Comparison of ENCODE assay signal across 22 cellular contexts in genomic region chr1:23551849-23552248, GRCh38. TPM values are rescaled to one million over a fixed set of nuclear protein-coding genes. Genes with fewer than 3 reads are reported as not detected.
DNase-seq lines count a peak whose midpoint lies in the region; ATAC-seq, FAIRE-seq and TF ChIP-seq lines count a peak whose summit lies in the region.
"Had no signal": no experiment of that assay in that cellular context is flagged by ENCODE, and none has a peak within 500 bp of the region (broad histone marks: within the 10 kb centered on the region; RNA-seq: fewer than 3 reads in every experiment).

No MANE protein-coding gene starts in this region.

- no peaks in the 10 kb centered on the region for H3K27me3 ChIP-seq in IMR-90 (ENCODE audit: control insufficient read depth, insufficient read depth, low read length)
- no peaks in the 10 kb centered on the region for H3K27me3 ChIP-seq in stomach
- H3K27me3 ChIP-seq in body of pancreas = no peaks in the 10 kb centered on the region
- H3K27me3 ChIP-seq: tibial nerve had no signal

- no peak overlapping the region for H2BK5ac ChIP-seq in IMR-90 (ENCODE audit: low read depth, low read length, poor library complexity, severe bottlenecking)

- peak overlapping the region; percentile 56; the same call in 2 of the 3 replicates for H2BK15ac ChIP-seq in IMR-90 (ENCODE audit: low read depth, low read length)

- no peak overlapping the region; the same call in 1 of the 2 replicates for H3K14ac ChIP-seq in IMR-90 (replicated peaks; ENCODE audit: low read depth, low read length)

- in situ Hi-C loops in IMR-90 (cut with MboI; ENCODE audit: low sequenced_read_pairs) = no loop called here

- H3K27ac ChIP-seq in A549 (peak overlapping the region; percentile 2 to 75; a peak in 3 of 6 replicates), IMR-90 (ENCODE audit: insufficient read depth, low read length) (no peak overlapping the region), stomach (no peak overlapping the region), body of pancreas (no peak overlapping the region)
- H3K27ac ChIP-seq: epithelial cell of prostate, tibial nerve had no signal

- no peak overlapping the region for H2AK5ac ChIP-seq in IMR-90 (ENCODE audit: low read depth, low read length)

- TF ChIP-seq RAD21 in A549 (conservative IDR thresholded peaks at IDR 0.05 in 1 of 2, IDR thresholded peaks at IDR 0.05 in 1 of 2) (no peak), IMR-90 (IDR thresholded peaks at IDR 0.05; ENCODE audit: low read length) (no peak)

- H3K36me3 Mint-ChIP-seq in T-cell (no peaks in the 10 kb centered on the region), nephron (ENCODE audit: low read depth) (peaks cover 9% of the 10 kb centered on the region)

- TF ChIP-seq CTCF in A549 (IDR thresholded peaks at IDR 0.05) (no peak), IMR-90 (conservative IDR thresholded peaks at IDR 0.05; ENCODE audit: low read depth, low read length) (no peak), nephron (IDR thresholded peaks at IDR 0.05; ENCODE audit: unreplicated experiment in 3 of 3) (no peak), stomach (IDR thresholded peaks at IDR 0.05) (no peak), body of pancreas (IDR thresholded peaks at IDR 0.05) (no peak)

- H3K4me1 ChIP-seq in A549 (peaks cover 64% of the 10 kb centered on the region), IMR-90 (ENCODE audit: control insufficient read depth, insufficient read depth, low read length) (peaks cover 21% of the 10 kb centered on the region), stomach (peaks cover 19 to 57% (median 42%) of the 10 kb centered on the region in 4 donors), body of pancreas (peaks cover 29% of the 10 kb centered on the region)

- peak overlapping the region; percentile 12; the same call in 1 of the 2 replicates for H2BK120ac ChIP-seq in IMR-90 (ENCODE audit: low read depth, low read length)

- H3K18ac ChIP-seq in IMR-90 (ENCODE audit: low read depth, low read length) = no peak overlapping the region

- no peak overlapping the region for H3K56ac ChIP-seq in IMR-90 (ENCODE audit: extremely low read depth, insufficient read depth, low read length)

- H3K9ac ChIP-seq in IMR-90 (ENCODE audit: low read depth, low read length) = no peak overlapping the region

- no peak overlapping the region for H4K5ac ChIP-seq in IMR-90 (ENCODE audit: low read depth, low read length)

- no peak for DNase-seq in A549 (ENCODE audit: low read depth in 1 of 2, low spot score in 1 of 2)
- no peak for DNase-seq in IMR-90
- no peak for DNase-seq in T-cell
- DNase-seq in activated T-cell treated with anti-CD3 and anti-CD28 coated beads for 4 hours = no peak
- DNase-seq in stomach = no peak
- DNase-seq in body of pancreas = no peak
- DNase-seq: activated CD4-positive, alpha-beta T cell treated with anti-CD3 and anti-CD28 coated beads for 48 hours; DMS53; GF-D8; H9; heart right ventricle; left lung; SHP77 treated with DMSO at 0.1 percent for 48 hours; stimulated activated naive B cell treated with anti-CD40 and anti-IgM and Interleukin-4, amounts not matched to agents 10 μg/mL and 1 μg/mL and 100 μg/mL, for 72 hours had no signal

- H3K9me1 ChIP-seq in IMR-90 (ENCODE audit: insufficient read depth, low read length) = 0 out of 2 replicates have a peak, but pooled peaks cover 3% of the 10 kb centered on the region

- H2AFZ ChIP-seq in IMR-90 (replicated peaks; ENCODE audit: low read length, poor library complexity) = no peak overlapping the region

- H3K9me3 Mint-ChIP-seq in T-cell = no peaks in the 10 kb centered on the region
- no peaks in the 10 kb centered on the region for H3K9me3 Mint-ChIP-seq in nephron
- H3K9me3 Mint-ChIP-seq: activated naive CD4-positive, alpha-beta T cell treated with anti-CD3 and anti-CD28 coated beads, Interleukin-2, amount 50 U/mL, for 72 hours; H9; stimulated activated naive B cell treated with anti-CD40 and anti-IgM and Interleukin-4, amounts not matched to agents 10 μg/mL and 1 μg/mL and 100 μg/mL, for 72 hours; T-helper 1 cell treated with Interleukin-12 subunit alpha and Interleukin-12 subunit beta and Interleukin-4 antibody, amounts not matched to agents 30 μg/mL and 1 μg/mL, for 36 hours had no signal

- H3K27ac Mint-ChIP-seq in T-cell = peak overlapping the region; percentile 27 to 82
- H3K27ac Mint-ChIP-seq in nephron = peak overlapping the region; percentile 76 to 99 (median 97)
- H3K27ac Mint-ChIP-seq: activated naive CD4-positive, alpha-beta T cell treated with anti-CD3 and anti-CD28 coated beads, Interleukin-2, amount 50 U/mL, for 72 hours; CD14-positive monocyte; stimulated activated naive B cell treated with anti-CD40 and anti-IgM and Interleukin-4, amounts not matched to agents 10 μg/mL and 1 μg/mL and 100 μg/mL, for 72 hours; T-helper 1 cell treated with Interleukin-12 subunit alpha and Interleukin-12 subunit beta and Interleukin-4 antibody, amounts not matched to agents 30 μg/mL and 1 μg/mL, for 36 hours had no signal

- no peaks in the 10 kb centered on the region for H3K27me3 Mint-ChIP-seq in T-cell
- H3K27me3 Mint-ChIP-seq in nephron (ENCODE audit: low read depth) = no peaks in the 10 kb centered on the region
- H3K27me3 Mint-ChIP-seq: stimulated activated naive B cell treated with anti-CD40 and anti-IgM and Interleukin-4, amounts not matched to agents 10 μg/mL and 1 μg/mL and 100 μg/mL, for 72 hours had no signal

- no peak for ATAC-seq in A549
- ATAC-seq in IMR-90 (ENCODE audit: low read depth) = no peak
- no peak for ATAC-seq in T-cell (replicated peaks in 1 of 4)
- ATAC-seq in HG02798 (IDR thresholded peaks at IDR 0.05; ENCODE audit: poor library complexity, unreplicated experiment) = no peak
- no peak for ATAC-seq in body of pancreas
- ATAC-seq: activated naive CD4-positive, alpha-beta T cell treated with anti-CD3 and anti-CD28 coated beads, Interleukin-2, amount 50 U/mL, for 72 hours; heart right ventricle; left lung; stimulated activated naive B cell treated with anti-CD40 and anti-IgM and Interleukin-4, amounts not matched to agents 10 μg/mL and 1 μg/mL and 100 μg/mL, for 72 hours had no signal

- no peak overlapping the region for H2AK9ac ChIP-seq in IMR-90 (replicated peaks; ENCODE audit: low read depth, low read length, poor library complexity)

- H3K23ac ChIP-seq in IMR-90 (ENCODE audit: low read depth, low read length) = no peak overlapping the region

- FAIRE-seq in A549 (lab: Jason Lieb, UNC) = no peak

- no TSS peak for BruUV-seq in IMR-90 (replicated peaks; lab: Mats Ljungman, UMichigan)

- peak overlapping the region; percentile 25; the same call in 1 of the 2 replicates for H4K91ac ChIP-seq in IMR-90 (ENCODE audit: insufficient read depth, low read depth, low read length)

- 90% methylated on average over 4 of the region's 4 CpGs for WGBS in A549 (ENCODE audit: missing lambda C conversion rate)
- WGBS in IMR-90 (ENCODE audit: extremely low coverage in 2 of 2, insufficient read length in 1 of 2), 2 experiments = 100% methylated on average over 1 of the region's 4 CpGs; no CpG with 5 or more reads in 1 of the 2 experiments
- WGBS in stomach, 5 donors = 76 to 90% (median 88%) methylated on average over 2 to 4 of the region's 4 CpGs
- WGBS in body of pancreas, 2 donors = 83 to 84% methylated on average over 3 to 4 of the region's 4 CpGs

- H4K20me1 ChIP-seq in IMR-90 (ENCODE audit: insufficient read depth, low read length) = peaks cover 17% of the 10 kb centered on the region

- CTCF ChIA-PET in A549 (lab: Yijun Ruan, JAX) (interaction anchor here (0.7 to 29.3 kb wide), 5 partner anchors 7 to 114 kb away, joined by 3 to 699 read pairs (median 4); no protein-coding TSS in a partner anchor), IMR-90 (lab: Yijun Ruan, JAX) (interaction anchor here (9.4 kb wide), 1 partner anchor 84 kb away, joined by 67 read pairs; no protein-coding TSS in a partner anchor), T-cell (lab: Charles Lee) (interaction anchor here (1.6 to 2.0 kb wide), 2 partner anchors 85 to 86 kb away, joined by 6 to 11 read pairs; no protein-coding TSS in a partner anchor)

- TF ChIP-seq POLR2A in A549 (IDR thresholded peaks at IDR 0.05; ENCODE audit: low read length) (no peak), IMR-90 (IDR thresholded peaks at IDR 0.05; ENCODE audit: low read depth, low read length) (no peak), stomach (IDR thresholded peaks at IDR 0.05) (no peak), body of pancreas (IDR thresholded peaks at IDR 0.05) (no peak)

- H3K4me1 Mint-ChIP-seq in T-cell (peaks cover 36 to 48% (median 43%) of the 10 kb centered on the region in 3 donors), nephron (peaks cover 66% of the 10 kb centered on the region)

- TF ChIP-seq EP300 in A549 (IDR thresholded peaks at IDR 0.05) = no peak
- TF ChIP-seq EP300 in stomach (IDR thresholded peaks at IDR 0.05) = no peak

- POLR2A ChIA-PET in A549 (lab: Yijun Ruan, JAX) = no interaction called here
- POLR2A ChIA-PET in IMR-90 (lab: Charles Lee; ENCODE audit: unreplicated experiment) = no interaction called here
- POLR2A ChIA-PET in T-cell (lab: Charles Lee) = no interaction called here

- H2BK20ac ChIP-seq in IMR-90 (ENCODE audit: low read depth, low read length) = 0 out of 2 replicates have a peak overlapping the region, but pooled peaks have one; percentile 31

- H3K4me3 Mint-ChIP-seq in T-cell (no peak overlapping the region), nephron (peak overlapping the region in 2 of 3 experiments; percentile 12 to 40)
- H3K4me3 Mint-ChIP-seq: H9; stimulated activated naive B cell treated with anti-CD40 and anti-IgM and Interleukin-4, amounts not matched to agents 10 μg/mL and 1 μg/mL and 100 μg/mL, for 72 hours; T-helper 1 cell treated with Interleukin-12 subunit alpha and Interleukin-12 subunit beta and Interleukin-4 antibody, amounts not matched to agents 30 μg/mL and 1 μg/mL, for 36 hours had no signal

- dilution Hi-C loops in IMR-90 (cut with HindIII; ENCODE audit: low sequenced_read_pairs, unreplicated experiment) = no loop called here

- no peak overlapping the region for H3K4ac ChIP-seq in IMR-90 (ENCODE audit: low read depth, low read length)

- H3K9me3 ChIP-seq in A549 (no peaks in the 10 kb centered on the region), IMR-90 (ENCODE audit: control insufficient read depth, insufficient read depth, low read length) (no peaks in the 10 kb centered on the region), stomach (no peaks in the 10 kb centered on the region), body of pancreas (no peaks in the 10 kb centered on the region)
- H3K9me3 ChIP-seq: heart right ventricle, left lung, tibial nerve had no signal

- H3K4me2 ChIP-seq in A549 = no peak overlapping the region
- H3K4me2 ChIP-seq in IMR-90 (ENCODE audit: low read depth, low read length) = no peak overlapping the region

- H3K36me3 ChIP-seq in IMR-90 (ENCODE audit: control insufficient read depth, insufficient read depth, low read length) (no peaks in the 10 kb centered on the region; the same call in 1 of the 2 replicates), stomach (no peaks in the 10 kb centered on the region), body of pancreas (replicated peaks in 1 of 2; ENCODE audit: insufficient read depth in 1 of 2, low read depth in 2 of 2) (no peaks in the 10 kb centered on the region)
- H3K36me3 ChIP-seq: left lung, tibial nerve had no signal

- H3K79me1 ChIP-seq in IMR-90 (ENCODE audit: low read depth in 1 of 2, low read length in 2 of 2) = peaks cover 0 to 27% of the 10 kb centered on the region in 2 experiments; a peak in 3 of 4 replicates

- no peak overlapping the region for H4K8ac ChIP-seq in IMR-90 (ENCODE audit: low read depth in 2 of 2, low read length in 2 of 2)

- intact Hi-C loops in IMR-90 (cut with micrococcal nuclease) (no loop called here), stomach (cut with DNase I; ENCODE audit: low total_unique reads) (no loop called here), body of pancreas (cut with DNase I) (no loop called here)

- H3K4me3 ChIP-seq in A549 (no peak overlapping the region), IMR-90 (ENCODE audit: insufficient read depth, low read depth, low read length) (no peak overlapping the region), stomach (no peak overlapping the region), body of pancreas (no peak overlapping the region)
- H3K4me3 ChIP-seq: heart right ventricle, left lung, skin epidermis, tibial nerve had no signal

RNA-seq across cellular contexts. Expression of gene ID3, which starts 7.5 kb away (rescaled TPM):
- polyA plus RNA-seq in A549 (2011; rRNA removed) (171 and 193 TPM in 2 replicates), A549 (2017; fragmentation: RNase III; extraction: RNeasy Plus Mini Kit Qiagen cat#74134 plus additional on column Dnase treatment) (209 to 336 TPM (median 288 TPM) in 3 replicates), IMR-90 (2012; rRNA removed) (304 and 385 TPM in 2 replicates), stomach (100 to 1,000 TPM in 2 of 3 donors, 10 to 100 TPM in 1; 79.4 to 226 (median 139) TPM)
- polyA plus RNA-seq in A549 (2012; cell fraction: cytosol; rRNA removed) = 847 and 922 TPM in 2 replicates
- polyA plus RNA-seq in A549 (2012; cell fraction: nucleus; rRNA removed) = 1,068 and 1,236 TPM in 2 replicates
- 142 and 176 TPM in 2 replicates for polyA minus RNA-seq in A549 (2011; rRNA and poly(A)+ RNA removed)
- total RNA-seq in IMR-90 (2012; rRNA removed) (109 and 171 TPM in 2 replicates), T-cell (10 to 100 TPM; 20.7 to 99.7 (median 81.3) TPM), stomach (1,000 to 10,000 TPM in 1 of 5 donors, 100 to 1,000 TPM in 3, 10 to 100 TPM in 1; 90.6 to 1,101 (median 120) TPM), body of pancreas (100 to 1,000 TPM in 1 of 2 donors, 10 to 100 TPM in 1; 65.9 to 118 TPM)
- polyA plus RNA-seq in IMR-90 (2012; cell fraction: cytosol; rRNA removed) = 781 and 851 TPM in 2 replicates
- polyA plus RNA-seq in IMR-90 (2012; cell fraction: nucleus; rRNA removed; ENCODE audit: low replicate concordance) = 1,444 and 1,599 TPM in 2 replicates

RNA-seq across cellular contexts. Expression of gene E2F2, which starts 20.8 kb away (rescaled TPM):
- polyA plus RNA-seq in A549 (2011; rRNA removed) (0.90 and 1.6 TPM in 2 replicates), A549 (2017; fragmentation: RNase III; extraction: RNeasy Plus Mini Kit Qiagen cat#74134 plus additional on column Dnase treatment) (3.4 to 3.9 TPM (median 3.4 TPM) in 3 replicates), IMR-90 (2012; rRNA removed) (0.39 and 0.51 TPM in 2 replicates), stomach (1 to 10 TPM in 1 of 3 donors, under 1 TPM in 2; 0.61 to 3.2 (median 0.87) TPM)
- polyA plus RNA-seq in A549 (2012; cell fraction: cytosol; rRNA removed) = 1.8 and 2.4 TPM in 2 replicates
- 6.3 and 9.0 TPM in 2 replicates for polyA plus RNA-seq in A549 (2012; cell fraction: nucleus; rRNA removed)
- 3.0 and 3.3 TPM in 2 replicates for polyA minus RNA-seq in A549 (2011; rRNA and poly(A)+ RNA removed)
- total RNA-seq in IMR-90 (2012; rRNA removed) (0.36 and 0.56 TPM in 2 replicates), T-cell (1 to 10 TPM; 1.7 to 3.1 (median 2.5) TPM), stomach (10 to 100 TPM in 1 of 5 donors, 1 to 10 TPM in 3, under 1 TPM in 1; 0.58 to 27.8 (median 3.5) TPM), body of pancreas (under 1 TPM in 1 of 2 donors, not detected in 1; under 0.01 TPM)
- polyA plus RNA-seq in IMR-90 (2012; cell fraction: cytosol; rRNA removed) = 0.16 and 0.19 TPM in 2 replicates
- 0.55 and 0.63 TPM in 2 replicates for polyA plus RNA-seq in IMR-90 (2012; cell fraction: nucleus; rRNA removed; ENCODE audit: low replicate concordance)

Comparison
In these comparisons a context has a peak if more than half of its experiments do, and no peak if none do; other contexts are left out.
1. H3K27ac ChIP-seq: peak in A549 (2 of 2); none in IMR-90 (single experiment), stomach (0 of 5) and body of pancreas (0 of 4).
2. H3K4me3 Mint-ChIP-seq: peak in nephron (2 of 3); none in T-cell (0 of 3).